In genomic region chr5:74251106-74252032, GRCh38 we compare ENCODE assay signal across 8 cellular contexts.
DNase-seq lines count a peak whose midpoint lies in the region; ATAC-seq and TF ChIP-seq lines count a peak whose summit lies in the region.

No MANE protein-coding gene starts in this region.

- peak overlapping the region in 1 of 5 donors; percentile 15 for H3K9ac ChIP-seq in subcutaneous abdominal adipose tissue (ENCODE audit: low read length in 5 of 5)

- peak; percentile 59 for DNase-seq in HK-2 (ENCODE audit: unreplicated experiment)
- peak; percentile 91 for DNase-seq in SW480 (ENCODE audit: low spot score)
- peak in 1 of 2 donors; percentile 50 for DNase-seq in heart right ventricle
- no peak for DNase-seq in NCI-H1105 treated with DMSO at 0.1 percent for 48 hours (lab: John Stamatoyannopoulos, UW)
- no peak for DNase-seq in NCI-H2107 treated with DMSO at 0.1 percent for 48 hours (lab: John Stamatoyannopoulos, UW; ENCODE audit: unreplicated experiment)
- no peak for DNase-seq in NCI-H524 treated with DMSO at 0.1 percent for 48 hours (lab: John Stamatoyannopoulos, UW)

- H3K27me3 ChIP-seq in heart right ventricle (no peaks in the 10 kb centered on the region), subcutaneous abdominal adipose tissue (ENCODE audit: control insufficient read depth in 5 of 5, insufficient read depth in 4 of 5, low read length in 5 of 5) (no peaks in the 10 kb centered on the region)

- intact Hi-C loops in heart right ventricle (cut with DNase I), result loop anchor here in 1 of 10 donors (10.0 kb wide), 1 partner anchor 347 kb away; no protein-coding TSS in a partner anchor

- H3K27ac ChIP-seq in heart right ventricle, result peak overlapping the region in 4 of 10 donors; percentile 9 to 65 (median 29)
- H3K27ac ChIP-seq in subcutaneous abdominal adipose tissue (ENCODE audit: low read depth, low read length), result peak overlapping the region; percentile 51

- 66 to 70% methylated on average over 9 of the region's 9 CpGs for WGBS in heart right ventricle, 2 donors

- H3K4me3 ChIP-seq in heart right ventricle, result no peak overlapping the region
- H3K4me3 ChIP-seq in subcutaneous abdominal adipose tissue (ENCODE audit: low read depth in 1 of 5, low read length in 5 of 5), result no peak overlapping the region

- ATAC-seq in heart right ventricle, result peak; percentile 61 to 92 (median 82)
- ATAC-seq in GM21786 (IDR thresholded peaks at IDR 0.05; ENCODE audit: unreplicated experiment), result no peak

- H3K36me3 ChIP-seq in heart right ventricle, result no peaks in the 10 kb centered on the region
- H3K36me3 ChIP-seq in subcutaneous abdominal adipose tissue (ENCODE audit: control insufficient read depth in 5 of 5, insufficient read depth in 5 of 5, low read length in 5 of 5), result no peaks in the 10 kb centered on the region

- TF ChIP-seq CTCF in heart right ventricle (IDR thresholded peaks at IDR 0.05), result no peak

- H3K4me1 ChIP-seq in heart right ventricle (peaks cover 0 to 20% (median 11%) of the 10 kb centered on the region in 9 donors), subcutaneous abdominal adipose tissue (ENCODE audit: control insufficient read depth in 5 of 5, insufficient read depth in 5 of 5, low read length in 5 of 5) (peaks cover 3 to 16% (median 13%) of the 10 kb centered on the region in 5 donors)

- H3K9me3 ChIP-seq in heart right ventricle, result no peaks in the 10 kb centered on the region
- H3K9me3 ChIP-seq in subcutaneous abdominal adipose tissue (ENCODE audit: control insufficient read depth in 5 of 5, low read length in 5 of 5), result no peaks in the 10 kb centered on the region

Comparison
In these comparisons a context has a peak if more than half of its experiments do, and no peak if none do; other contexts are left out.
1. DNase-seq: peak in HK-2 (single experiment) and SW480 (single experiment); none in NCI-H1105 treated with DMSO at 0.1 percent for 48 hours (single experiment), NCI-H2107 treated with DMSO at 0.1 percent for 48 hours (single experiment) and NCI-H524 treated with DMSO at 0.1 percent for 48 hours (single experiment).